In the genomic region with DNA sequence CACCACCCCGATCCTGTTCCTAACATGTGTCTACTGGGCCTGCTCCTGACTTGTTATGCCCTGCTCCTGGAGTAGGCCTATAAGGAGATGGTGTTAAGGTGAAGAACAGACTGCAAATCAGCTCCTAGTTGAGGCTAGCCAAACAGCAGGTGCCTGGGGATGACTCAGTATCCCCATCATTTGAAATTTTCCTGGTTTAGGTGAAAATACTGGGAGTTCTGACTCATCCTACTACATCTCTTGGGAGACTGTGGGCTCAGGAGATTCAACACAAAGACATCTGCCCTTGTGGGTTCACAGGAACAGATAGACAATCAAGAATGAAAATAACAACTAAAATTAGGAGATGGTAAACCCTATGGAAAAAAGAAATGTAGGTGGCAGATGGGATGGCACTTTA, we compare ENCODE assay signal across 15 cellular contexts. TPM values are rescaled to one million over a fixed set of nuclear protein-coding genes. Genes with fewer than 3 reads are reported as not detected.
DNase-seq lines count a peak whose midpoint lies in the region; ATAC-seq and TF ChIP-seq lines count a peak whose summit lies in the region.
"Had no signal": no experiment of that assay in that cellular context is flagged by ENCODE, and none has a peak within 500 bp of the region (broad histone marks: within the 10 kb centered on the region; RNA-seq: fewer than 3 reads in every experiment).

No MANE protein-coding gene starts in this region.

- no peak overlapping the region for H3K27ac Mint-ChIP-seq in GM23338
- peak overlapping the region; percentile 83 for H3K27ac Mint-ChIP-seq in activated naive CD8-positive, alpha-beta T cell
- peak overlapping the region in 7 of 10 donors; percentile 5 to 86 (median 34) for H3K27ac Mint-ChIP-seq in naive thymus-derived CD8-positive, alpha-beta T cell

- H4K20me1 ChIP-seq in BLaER1 treated with 17β-estradiol and CSF1 and Interleukin-3, amounts not matched to agents 10 nM and 100 nM: peaks cover 100% of the 10 kb centered on the region in 11 experiments
- peaks cover 99% of the 10 kb centered on the region for H4K20me1 ChIP-seq in GM23338 (replicated peaks; ENCODE audit: insufficient read depth)

- peaks cover 4% of the 10 kb centered on the region for H3K27me3 Mint-ChIP-seq in GM23338 (ENCODE audit: insufficient read depth, low read depth, poor library complexity)
- no peaks in the 10 kb centered on the region for H3K27me3 Mint-ChIP-seq in activated naive CD8-positive, alpha-beta T cell
- no peaks in the 10 kb centered on the region for H3K27me3 Mint-ChIP-seq in naive thymus-derived CD8-positive, alpha-beta T cell

- H3K9me2 ChIP-seq in GM23338 (ENCODE audit: insufficient read depth): no peaks in the 10 kb centered on the region

- peaks cover 4% of the 10 kb centered on the region for H3F3A ChIP-seq in GM23338 (replicated peaks; ENCODE audit: low read depth)

- no peak for TF ChIP-seq CTCF in GM23338 (conservative IDR thresholded peaks at IDR 0.05; ENCODE audit: low read depth in 2 of 2)

- H3K9ac ChIP-seq in BLaER1 treated with 17β-estradiol and CSF1 and Interleukin-3, amounts not matched to agents 10 nM and 100 nM: peak overlapping the region in 3 of 11 experiments; percentile 20 to 38 (median 22); a peak in 3 of 22 replicates

- DNase-seq in GM23338 (ENCODE audit: low spot score) (no peak), NCI-H1048 (lab: John Stamatoyannopoulos, UW) (no peak), NCI-H1417 (lab: John Stamatoyannopoulos, UW) (no peak), HT-29 (ENCODE audit: low spot score) (no peak)
- no peak for DNase-seq in naive thymus-derived CD8-positive, alpha-beta T cell
- DNase-seq: activated CD8-positive, alpha-beta memory T cell treated with anti-CD3 and anti-CD28 coated beads for 24 hours; effector CD8-positive, alpha-beta T cell; NCI-H1930; NK-92 treated with Interleukin-12 subunit alpha and Interleukin-12 subunit beta, amount 100 ng/mL, for 24 hours; pancreas; stimulated activated CD4-positive, alpha-beta T cell treated with anti-CD3 and anti-CD28 coated beads, Interleukin-2, amount 100 ng/mL, for 48 hours had no signal

- peak overlapping the region; percentile 70 to 86 (median 82) for H3K4me2 ChIP-seq in BLaER1 treated with 17β-estradiol and CSF1 and Interleukin-3, amounts not matched to agents 10 nM and 100 nM
- H3K4me2 ChIP-seq in GM23338: peak overlapping the region; percentile 25; the same call in 1 of the 2 replicates

- no peaks in the 10 kb centered on the region; a peak in 1 of 22 replicates for H3K9me3 ChIP-seq in BLaER1 treated with 17β-estradiol and CSF1 and Interleukin-3, amounts not matched to agents 10 nM and 100 nM (replicated peaks in 1 of 11)
- H3K9me3 ChIP-seq: HAP-1, pancreas had no signal

- H3K79me2 ChIP-seq in GM23338 (replicated peaks; ENCODE audit: insufficient read depth): peaks cover 100% of the 10 kb centered on the region

- H3K4me1 ChIP-seq in BLaER1 treated with 17β-estradiol and CSF1 and Interleukin-3, amounts not matched to agents 10 nM and 100 nM: peaks cover 99 to 100% (median 100%) of the 10 kb centered on the region in 10 experiments
- peaks cover 91% of the 10 kb centered on the region for H3K4me1 ChIP-seq in GM23338 (ENCODE audit: insufficient read depth)

- no peak overlapping the region for H2AFZ ChIP-seq in GM23338

- H3K36me3 ChIP-seq in BLaER1 treated with 17β-estradiol and CSF1 and Interleukin-3, amounts not matched to agents 10 nM and 100 nM: peaks cover 3 to 23% (median 18%) of the 10 kb centered on the region in 11 experiments; a peak in 20 of 22 replicates
- H3K36me3 ChIP-seq in GM23338 (ENCODE audit: insufficient read depth): no peaks in the 10 kb centered on the region
- H3K36me3 ChIP-seq: HAP-1, pancreas had no signal

- H3K4me3 ChIP-seq in BLaER1 treated with 17β-estradiol and CSF1 and Interleukin-3, amounts not matched to agents 10 nM and 100 nM: no peak overlapping the region
- H3K4me3 ChIP-seq in GM23338: no peak overlapping the region
- H3K4me3 ChIP-seq: HAP-1, K562, pancreas had no signal

- H3K4me1 Mint-ChIP-seq in GM23338: peaks cover 86% of the 10 kb centered on the region
- peaks cover 96% of the 10 kb centered on the region for H3K4me1 Mint-ChIP-seq in activated naive CD8-positive, alpha-beta T cell (ENCODE audit: low read depth)
- peaks cover 55 to 99% (median 94%) of the 10 kb centered on the region in 4 donors for H3K4me1 Mint-ChIP-seq in naive thymus-derived CD8-positive, alpha-beta T cell

- POLR2A ChIA-PET in naive thymus-derived CD8-positive, alpha-beta T cell (lab: Charles Lee): interaction anchor here (0.6 kb wide), 1 partner anchor 184 kb away, joined by 5 read pairs; no protein-coding TSS in a partner anchor

- peaks cover 13% of the 10 kb centered on the region for H3K36me3 Mint-ChIP-seq in GM23338 (ENCODE audit: low read depth)
- peaks cover 2% of the 10 kb centered on the region for H3K36me3 Mint-ChIP-seq in activated naive CD8-positive, alpha-beta T cell
- H3K36me3 Mint-ChIP-seq in naive thymus-derived CD8-positive, alpha-beta T cell: peaks cover 0 to 9% (median 0%) of the 10 kb centered on the region in 3 donors

- no peaks in the 10 kb centered on the region for H3K9me3 Mint-ChIP-seq in GM23338
- no peaks in the 10 kb centered on the region for H3K9me3 Mint-ChIP-seq in activated naive CD8-positive, alpha-beta T cell (ENCODE audit: low read depth)
- no peaks in the 10 kb centered on the region for H3K9me3 Mint-ChIP-seq in naive thymus-derived CD8-positive, alpha-beta T cell

- ATAC-seq in GM23338: no peak
- ATAC-seq in naive thymus-derived CD8-positive, alpha-beta T cell: no peak
- ATAC-seq: K562, pancreas had no signal

- peak overlapping the region in 2 of 11 experiments; percentile 4 to 16; a peak in 1 of 22 replicates for H3K27ac ChIP-seq in BLaER1 treated with 17β-estradiol and CSF1 and Interleukin-3, amounts not matched to agents 10 nM and 100 nM
- H3K27ac ChIP-seq in GM23338 (ENCODE audit: low read depth): 0 out of 2 replicates have a peak overlapping the region, but pooled peaks have one; percentile 42
- H3K27ac ChIP-seq: pancreas had no signal

- H3K4me3 Mint-ChIP-seq in GM23338: no peak overlapping the region; the same call in 2 of the 3 replicates
- H3K4me3 Mint-ChIP-seq in activated naive CD8-positive, alpha-beta T cell: peak overlapping the region; percentile 61
- H3K4me3 Mint-ChIP-seq in naive thymus-derived CD8-positive, alpha-beta T cell: peak overlapping the region in 8 of 10 donors; percentile 45 to 87 (median 71)

- no peaks in the 10 kb centered on the region for H3K27me3 ChIP-seq in BLaER1 treated with 17β-estradiol and CSF1 and Interleukin-3, amounts not matched to agents 10 nM and 100 nM
- H3K27me3 ChIP-seq in GM23338 (ENCODE audit: insufficient read depth): no peaks in the 10 kb centered on the region
- H3K27me3 ChIP-seq: pancreas had no signal

TF ChIP-seq in GM23338, 12 proteins besides CTCF, POLR2A, EP300 and RAD21:
- TF ChIP-seq, protein P1, sequence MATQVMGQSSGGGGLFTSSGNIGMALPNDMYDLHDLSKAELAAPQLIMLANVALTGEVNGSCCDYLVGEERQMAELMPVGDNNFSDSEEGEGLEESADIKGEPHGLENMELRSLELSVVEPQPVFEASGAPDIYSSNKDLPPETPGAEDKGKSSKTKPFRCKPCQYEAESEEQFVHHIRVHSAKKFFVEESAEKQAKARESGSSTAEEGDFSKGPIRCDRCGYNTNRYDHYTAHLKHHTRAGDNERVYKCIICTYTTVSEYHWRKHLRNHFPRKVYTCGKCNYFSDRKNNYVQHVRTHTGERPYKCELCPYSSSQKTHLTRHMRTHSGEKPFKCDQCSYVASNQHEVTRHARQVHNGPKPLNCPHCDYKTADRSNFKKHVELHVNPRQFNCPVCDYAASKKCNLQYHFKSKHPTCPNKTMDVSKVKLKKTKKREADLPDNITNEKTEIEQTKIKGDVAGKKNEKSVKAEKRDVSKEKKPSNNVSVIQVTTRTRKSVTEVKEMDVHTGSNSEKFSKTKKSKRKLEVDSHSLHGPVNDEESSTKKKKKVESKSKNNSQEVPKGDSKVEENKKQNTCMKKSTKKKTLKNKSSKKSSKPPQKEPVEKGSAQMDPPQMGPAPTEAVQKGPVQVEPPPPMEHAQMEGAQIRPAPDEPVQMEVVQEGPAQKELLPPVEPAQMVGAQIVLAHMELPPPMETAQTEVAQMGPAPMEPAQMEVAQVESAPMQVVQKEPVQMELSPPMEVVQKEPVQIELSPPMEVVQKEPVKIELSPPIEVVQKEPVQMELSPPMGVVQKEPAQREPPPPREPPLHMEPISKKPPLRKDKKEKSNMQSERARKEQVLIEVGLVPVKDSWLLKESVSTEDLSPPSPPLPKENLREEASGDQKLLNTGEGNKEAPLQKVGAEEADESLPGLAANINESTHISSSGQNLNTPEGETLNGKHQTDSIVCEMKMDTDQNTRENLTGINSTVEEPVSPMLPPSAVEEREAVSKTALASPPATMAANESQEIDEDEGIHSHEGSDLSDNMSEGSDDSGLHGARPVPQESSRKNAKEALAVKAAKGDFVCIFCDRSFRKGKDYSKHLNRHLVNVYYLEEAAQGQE (IDR thresholded peaks at IDR 0.05; ENCODE audit: unreplicated experiment): no peak
- no peak for TF ChIP-seq ZNF114 (CRISPR knock-in tag; IDR thresholded peaks at IDR 0.05)
- TF ChIP-seq NANOG (IDR thresholded peaks at IDR 0.05; ENCODE audit: borderline replicate concordance): no peak

RNA-seq across cellular contexts. Expression of a gene that starts 41.2 kb away (rescaled TPM):
- 63.5 and 63.8 TPM in 2 replicates for total RNA-seq in GM23338 (2014; rRNA removed; shearing (Covaris generic))
- 115 and 127 TPM in 2 replicates for polyA plus RNA-seq in GM23338 (2016; fragmentation: Nextera tagmentation; extraction: Ambion mirVana)
- total RNA-seq in naive thymus-derived CD8-positive, alpha-beta T cell: 100 to 1,000 TPM; 172 to 180 TPM
- 10 to 100 TPM; 10.6 to 37.2 (median 11.5) TPM for polyA plus RNA-seq in naive thymus-derived CD8-positive, alpha-beta T cell
- total RNA-seq in HT-29 (2014; rRNA removed; shearing (Covaris generic)): 20.1 and 20.3 TPM in 2 replicates

RNA-seq across cellular contexts. Expression of a gene that starts 58.8 kb away (rescaled TPM):
- total RNA-seq in GM23338 (2014; rRNA removed; shearing (Covaris generic)): 15.0 and 24.8 TPM in 2 replicates
- polyA plus RNA-seq in GM23338 (2016; fragmentation: Nextera tagmentation; extraction: Ambion mirVana): 19.7 and 19.8 TPM in 2 replicates
- total RNA-seq in naive thymus-derived CD8-positive, alpha-beta T cell: under 1 TPM in 1 of 2 experiments, not detected in 1; 0.65 TPM
- not detected for polyA plus RNA-seq in naive thymus-derived CD8-positive, alpha-beta T cell
- 0.26 TPM in 1 of 2 replicates, not detected in the other for total RNA-seq in HT-29 (2014; rRNA removed; shearing (Covaris generic))
- polyA plus RNA-seq: K562 had no signal
